ENCODE assay signal across 8 cellular contexts in the genomic region with DNA sequence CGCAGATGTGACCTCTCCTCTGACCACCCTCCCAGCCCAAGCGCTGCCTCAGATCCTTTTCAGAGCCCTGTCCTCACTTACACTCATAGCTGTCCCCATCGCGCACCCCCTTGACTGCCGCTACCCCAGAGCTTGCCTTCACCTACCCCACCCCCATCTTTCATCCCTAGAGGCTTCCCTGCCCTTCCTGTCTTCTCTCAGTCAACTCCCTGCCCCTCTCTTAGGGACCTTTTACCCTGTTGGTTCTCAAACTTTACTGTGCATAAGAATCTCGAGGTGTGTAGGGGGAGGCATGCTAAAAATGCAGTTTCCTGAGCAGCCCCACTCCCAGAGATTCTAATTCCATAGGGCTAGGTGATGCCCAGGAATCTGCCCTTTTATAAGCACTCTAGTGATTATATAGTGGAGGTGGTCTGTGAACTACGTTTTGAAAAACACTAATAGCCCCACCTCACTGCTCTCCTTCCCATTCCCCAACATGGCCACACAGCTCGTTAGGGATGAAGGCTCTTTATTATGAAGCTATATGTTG. TPM values are rescaled to one million over a fixed set of nuclear protein-coding genes. Genes with fewer than 3 reads are reported as not detected.
A peak's percentile ranks its signal among the peaks of the same experiment; 100 is the strongest.
DNase-seq lines count a peak whose midpoint lies in the region; ATAC-seq and TF ChIP-seq lines count a peak whose summit lies in the region.

No MANE protein-coding gene starts in this region.

- intact Hi-C loops in cardiac septum (cut with DNase I): no loop called here

- CTCF ChIA-PET in WTC11 (lab: Charles Lee): interaction anchor here (1.1 to 1.5 kb wide), 3 partner anchors 20 to 158 kb away, joined by 3 to 6 read pairs (median 4); partner anchors contain the start of gene PDRG1

- H3K4me3 ChIP-seq in cardiac muscle cell (peak overlapping the region; percentile 68), iPS DF 6.9 (ENCODE audit: low read length) (peak overlapping the region; percentile 57)

- H3K4me1 Mint-ChIP-seq in WTC11: peaks cover 10% of the 10 kb centered on the region
- peaks cover 52% of the 10 kb centered on the region for H3K4me1 Mint-ChIP-seq in stimulated activated naive CD8-positive, alpha-beta T cell treated with anti-CD3 and anti-CD28 coated beads, Interleukin-15, amount 100 ng/mL, for 72 hours

- POLR2A ChIA-PET in WTC11 (lab: Charles Lee): no interaction called here

- H3K9me3 ChIP-seq in cardiac muscle cell (ENCODE audit: low read depth): no peaks in the 10 kb centered on the region
- H3K9me3 ChIP-seq in iPS DF 6.9 (ENCODE audit: control insufficient read depth, insufficient read depth, low read length): no peaks in the 10 kb centered on the region

- DNase-seq in cardiac muscle cell (ENCODE audit: low read depth in 1 of 2, low spot score in 1 of 2) (no peak), cardiac septum (ENCODE audit: low spot score) (no peak), WTC11 (ENCODE audit: low spot score) (no peak), iPS DF 6.9 (ENCODE audit: low read depth, low spot score) (no peak)
- no peak for DNase-seq in stimulated activated naive CD8-positive, alpha-beta T cell treated with anti-CD3 and anti-CD28 coated beads, Interleukin-15, amount 100 ng/mL, for 72 hours
- DNase-seq in activated CD8-positive, alpha-beta memory T cell treated with anti-CD3 and anti-CD28 coated beads, Interleukin-2, amount 50 U/mL, for 4 hours: no peak

- peak overlapping the region; percentile 96 for H3K4me3 Mint-ChIP-seq in WTC11
- H3K4me3 Mint-ChIP-seq in stimulated activated naive CD8-positive, alpha-beta T cell treated with anti-CD3 and anti-CD28 coated beads, Interleukin-15, amount 100 ng/mL, for 72 hours: peak overlapping the region; percentile 97 to 98

- TF ChIP-seq CTCF in cardiac muscle cell (IDR thresholded peaks at IDR 0.05; ENCODE audit: low read depth, low read length) (no peak), WTC11 (IDR thresholded peaks at IDR 0.05) (no peak)

- peaks cover 9% of the 10 kb centered on the region for H3K27me3 ChIP-seq in cardiac muscle cell
- H3K27me3 ChIP-seq in iPS DF 6.9 (ENCODE audit: control insufficient read depth, insufficient read depth, low read length): no peaks in the 10 kb centered on the region

- WGBS in iPS DF 6.9 (ENCODE audit: insufficient coverage, insufficient read length): no CpG with 5 or more reads among the region's 8 CpGs

- H3K36me3 ChIP-seq in cardiac muscle cell (no peaks in the 10 kb centered on the region), iPS DF 6.9 (ENCODE audit: control insufficient read depth, insufficient read depth, low read length) (no peaks in the 10 kb centered on the region)

- H3K27ac Mint-ChIP-seq in WTC11: peak overlapping the region; percentile 100
- peak overlapping the region; percentile 100 for H3K27ac Mint-ChIP-seq in stimulated activated naive CD8-positive, alpha-beta T cell treated with anti-CD3 and anti-CD28 coated beads, Interleukin-15, amount 100 ng/mL, for 72 hours

- peaks cover 5% of the 10 kb centered on the region for H3K36me3 Mint-ChIP-seq in WTC11

- ATAC-seq in WTC11 (no peak), GM21576 (IDR thresholded peaks at IDR 0.05; ENCODE audit: unreplicated experiment) (no peak), HG03457 (IDR thresholded peaks at IDR 0.05; ENCODE audit: unreplicated experiment) (no peak)
- peak; percentile 49 for ATAC-seq in stimulated activated naive CD8-positive, alpha-beta T cell treated with anti-CD3 and anti-CD28 coated beads, Interleukin-15, amount 100 ng/mL, for 72 hours

- no peaks in the 10 kb centered on the region; the same call in 1 of the 2 replicates for H3K27me3 Mint-ChIP-seq in WTC11 (ENCODE audit: low read depth)
- no peaks in the 10 kb centered on the region for H3K27me3 Mint-ChIP-seq in stimulated activated naive CD8-positive, alpha-beta T cell treated with anti-CD3 and anti-CD28 coated beads, Interleukin-15, amount 100 ng/mL, for 72 hours

- H3K27ac ChIP-seq in cardiac muscle cell (peak overlapping the region; percentile 99), iPS DF 6.9 (ENCODE audit: low read length) (no peak overlapping the region)

- H3K4me1 ChIP-seq in cardiac muscle cell (ENCODE audit: low read depth) (peaks cover 6% of the 10 kb centered on the region), iPS DF 6.9 (ENCODE audit: control insufficient read depth, insufficient read depth, low read length) (no peaks in the 10 kb centered on the region)

- H3K9me3 Mint-ChIP-seq in WTC11: no peaks in the 10 kb centered on the region
- no peaks in the 10 kb centered on the region for H3K9me3 Mint-ChIP-seq in stimulated activated naive CD8-positive, alpha-beta T cell treated with anti-CD3 and anti-CD28 coated beads, Interleukin-15, amount 100 ng/mL, for 72 hours

TF ChIP-seq in WTC11, 78 proteins besides CTCF, POLR2A, EP300 and RAD21 (continues in another document):
- TF ChIP-seq NFATC4 (CRISPR knock-in tag; IDR thresholded peaks at IDR 0.05) (no peak), IRF2 (CRISPR knock-in tag; IDR thresholded peaks at IDR 0.05; ENCODE audit: borderline replicate concordance, low read depth) (no peak), JUN (CRISPR knock-in tag; IDR thresholded peaks at IDR 0.05) (no peak), ZNF263 (CRISPR knock-in tag; IDR thresholded peaks at IDR 0.05; ENCODE audit: low read depth) (no peak), STAT6 (CRISPR knock-in tag; conservative IDR thresholded peaks at IDR 0.05; ENCODE audit: low read depth) (no peak), NFYB (CRISPR knock-in tag; conservative IDR thresholded peaks at IDR 0.05; ENCODE audit: low read depth) (no peak), EMX1 (CRISPR knock-in tag; IDR thresholded peaks at IDR 0.05) (no peak), ATF1 (CRISPR knock-in tag; IDR thresholded peaks at IDR 0.05) (no peak)
- TF ChIP-seq, protein P1, sequence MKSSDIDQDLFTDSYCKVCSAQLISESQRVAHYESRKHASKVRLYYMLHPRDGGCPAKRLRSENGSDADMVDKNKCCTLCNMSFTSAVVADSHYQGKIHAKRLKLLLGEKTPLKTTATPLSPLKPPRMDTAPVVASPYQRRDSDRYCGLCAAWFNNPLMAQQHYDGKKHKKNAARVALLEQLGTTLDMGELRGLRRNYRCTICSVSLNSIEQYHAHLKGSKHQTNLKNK (CRISPR knock-in tag; IDR thresholded peaks at IDR 0.05): no peak
- TF ChIP-seq, protein P2, sequence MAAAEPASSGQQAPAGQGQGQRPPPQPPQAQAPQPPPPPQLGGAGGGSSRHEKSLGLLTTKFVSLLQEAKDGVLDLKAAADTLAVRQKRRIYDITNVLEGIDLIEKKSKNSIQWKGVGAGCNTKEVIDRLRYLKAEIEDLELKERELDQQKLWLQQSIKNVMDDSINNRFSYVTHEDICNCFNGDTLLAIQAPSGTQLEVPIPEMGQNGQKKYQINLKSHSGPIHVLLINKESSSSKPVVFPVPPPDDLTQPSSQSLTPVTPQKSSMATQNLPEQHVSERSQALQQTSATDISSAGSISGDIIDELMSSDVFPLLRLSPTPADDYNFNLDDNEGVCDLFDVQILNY (CRISPR knock-in tag; IDR thresholded peaks at IDR 0.05): no peak

RNA-seq across cellular contexts. Expression of gene TM9SF4, which starts 0.7 kb away (rescaled TPM):
- total RNA-seq in cardiac muscle cell (38.9 and 52.5 TPM in 2 replicates), cardiac septum (31.6 TPM), WTC11 (2021) (44.8 to 54.9 TPM (median 50.6 TPM) in 3 replicates)
- polyA plus RNA-seq in cardiac muscle cell: 54.6 and 71.3 TPM in 2 replicates

RNA-seq across cellular contexts. Expression of gene HCK, which starts 58.2 kb away (rescaled TPM):
- not detected in 2 replicates for total RNA-seq in cardiac muscle cell
- polyA plus RNA-seq in cardiac muscle cell: not detected in 2 replicates
- total RNA-seq in cardiac septum: 5.5 TPM
- 1.2 to 1.4 TPM (median 1.3 TPM) in 3 replicates for total RNA-seq in WTC11 (2021)
